Comparison of ENCODE assay signal across 19 cellular contexts in the genomic region with DNA sequence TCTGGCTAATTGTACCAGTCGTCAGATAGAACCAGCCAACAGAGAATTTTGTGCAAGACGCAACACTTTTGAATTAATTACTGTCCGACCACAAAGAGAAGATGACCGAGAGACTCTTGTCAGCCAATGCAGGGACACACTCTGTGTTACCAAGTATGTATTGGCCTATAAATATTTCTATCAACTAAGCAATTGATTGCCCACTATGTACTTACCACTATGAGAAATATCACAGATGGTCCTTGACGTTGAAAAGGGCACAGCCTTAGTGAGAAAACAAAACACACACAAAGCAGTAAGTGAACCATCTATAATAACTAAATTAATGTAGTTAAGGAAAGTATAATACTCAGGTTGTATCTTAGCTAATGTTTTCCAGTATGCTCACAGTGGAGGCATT.
"Had no signal": no experiment of that assay in that cellular context is flagged by ENCODE, and none has a peak within 500 bp of the region (broad histone marks: within the 10 kb centered on the region; RNA-seq: fewer than 3 reads in every experiment).

No MANE protein-coding gene starts in this region.

- H3K4me3 ChIP-seq: SJCRH30, SK-N-MC had no signal

- DNase-seq: Karpas-422, KG1, MM.1S, NCI-H1092 treated with DMSO at 0.1 percent for 48 hours, NCI-H1436, NCI-H187, NCI-H2081 treated with DMSO at 0.1 percent for 48 hours, NCI-H2171, NCI-H446, NCI-H510A, NCI-H524 treated with DMSO at 0.1 percent for 48 hours, NCI-H69, NCI-H774, SHP77 treated with DMSO at 0.1 percent for 48 hours, SJCRH30 had no signal

- H3K4me1 ChIP-seq: SJCRH30 had no signal

- H3K27ac ChIP-seq: HL-60, SJCRH30, SK-N-MC had no signal

- FAIRE-seq: HTR-8/SVneo had no signal

- ATAC-seq: Right ventricle myocardium inferior had no signal

- H3K9me3 ChIP-seq: SJCRH30 had no signal

- H3K27me3 ChIP-seq: SJCRH30 had no signal
